In genomic region chr6:29956518-29956917, GRCh38 we compare ENCODE assay signal across 23 cellular contexts.
"Had no signal": no experiment of that assay in that cellular context is flagged by ENCODE, and none has a peak within 500 bp of the region (broad histone marks: within the 10 kb centered on the region; RNA-seq: fewer than 3 reads in every experiment).

No MANE protein-coding gene starts in this region.

- H3K79me2 ChIP-seq: hepatocyte had no signal

- H3K4me3 ChIP-seq: coronary artery, dorsolateral prefrontal cortex, esophagus muscularis mucosa, gastroesophageal sphincter, heart left ventricle, hepatocyte, left lung, lower lobe of right lung had no signal

- H3K27ac Mint-ChIP-seq: immature natural killer cell had no signal

- H3K9me3 Mint-ChIP-seq: immature natural killer cell; naive thymus-derived CD4-positive, alpha-beta T cell had no signal

- FAIRE-seq: colon, endothelial cell of umbilical vein, frontal cortex had no signal

- H3K27me3 ChIP-seq: dorsolateral prefrontal cortex, esophagus muscularis mucosa, foreskin keratinocyte, gastroesophageal sphincter, heart left ventricle, hepatocyte, left lung had no signal

- H3K36me3 ChIP-seq: esophagus muscularis mucosa, gastroesophageal sphincter, heart left ventricle, left lung, lower lobe of right lung had no signal

- H3K4me3 Mint-ChIP-seq: immature natural killer cell; naive thymus-derived CD4-positive, alpha-beta T cell had no signal

- H3K4me2 ChIP-seq: hepatocyte had no signal

- H3K9me3 ChIP-seq: esophagus muscularis mucosa, gastroesophageal sphincter, heart left ventricle, left lung, lower lobe of right lung had no signal

- H2AFZ ChIP-seq: hepatocyte had no signal

- DNase-seq: dermis blood vessel endothelial cell; dorsolateral prefrontal cortex; effector CD4-positive, alpha-beta T cell; effector memory CD4-positive, alpha-beta T cell; foreskin keratinocyte; hypothalamus; immature natural killer cell; islet precursor cell; left cardiac atrium; left lung; left ventricle myocardium superior; lower lobe of right lung; mesendoderm; midbrain; naive thymus-derived CD4-positive, alpha-beta T cell had no signal

- ATAC-seq: foreskin keratinocyte; gastroesophageal sphincter; left cardiac atrium; left lung; lower lobe of right lung; naive thymus-derived CD4-positive, alpha-beta T cell had no signal

- H3K27ac ChIP-seq: coronary artery, dorsolateral prefrontal cortex, esophagus muscularis mucosa, foreskin keratinocyte, gastroesophageal sphincter, hepatocyte, left lung, lower lobe of right lung had no signal

- H3K4me1 Mint-ChIP-seq: immature natural killer cell had no signal
